19 cellular contexts compared by ENCODE assay signal in genomic region chr9:4820172-4820571, GRCh38.
"Had no signal": no experiment of that assay in that cellular context is flagged by ENCODE, and none has a peak within 500 bp of the region (broad histone marks: within the 10 kb centered on the region; RNA-seq: fewer than 3 reads in every experiment).

No MANE protein-coding gene starts in this region.

- FAIRE-seq: frontal cortex, islet of Langerhans, urothelium cell line had no signal

- H3K27me3 ChIP-seq: heart right ventricle, neutrophil, sigmoid colon had no signal

- H3K4me3 ChIP-seq: coronary artery, heart right ventricle, lung, sigmoid colon, skin epidermis had no signal

- DNase-seq: effector CD4-positive, alpha-beta T cell; endodermal cell; heart right ventricle; hypothalamus; kidney glomerular epithelial cell; left ventricle myocardium superior; mesendoderm; naive thymus-derived CD4-positive, alpha-beta T cell; sigmoid colon; stimulated activated CD4-positive, alpha-beta T cell treated with anti-CD3 and anti-CD28 coated beads, Interleukin-12 subunit alpha, Interleukin-12 subunit beta, amount 100 ng/mL, for 4 hours; stimulated activated naive CD4-positive, alpha-beta T cell treated with Interleukin-2 at 50 U/mL for 16 hours; trophoblast cell had no signal

- H3K9me3 ChIP-seq: neutrophil, sigmoid colon had no signal

- ATAC-seq: heart right ventricle; left ventricle myocardium superior; naive thymus-derived CD4-positive, alpha-beta T cell had no signal

- H3K27ac ChIP-seq: coronary artery, heart right ventricle, neutrophil, sigmoid colon, skin epidermis had no signal

- H3K36me3 ChIP-seq: heart right ventricle, neutrophil, sigmoid colon had no signal
